ENCODE assay signal across 2 cellular contexts in genomic region chr2:15685143-15685542, GRCh38.
"Had no signal": no experiment of that assay in that cellular context is flagged by ENCODE, and none has a peak within 500 bp of the region (broad histone marks: within the 10 kb centered on the region; RNA-seq: fewer than 3 reads in every experiment).

No MANE protein-coding gene starts in this region.

- DNase-seq: GDM1, GF-D8 had no signal
